Comparison of ENCODE assay signal across 1 cellular context in the genomic region with DNA sequence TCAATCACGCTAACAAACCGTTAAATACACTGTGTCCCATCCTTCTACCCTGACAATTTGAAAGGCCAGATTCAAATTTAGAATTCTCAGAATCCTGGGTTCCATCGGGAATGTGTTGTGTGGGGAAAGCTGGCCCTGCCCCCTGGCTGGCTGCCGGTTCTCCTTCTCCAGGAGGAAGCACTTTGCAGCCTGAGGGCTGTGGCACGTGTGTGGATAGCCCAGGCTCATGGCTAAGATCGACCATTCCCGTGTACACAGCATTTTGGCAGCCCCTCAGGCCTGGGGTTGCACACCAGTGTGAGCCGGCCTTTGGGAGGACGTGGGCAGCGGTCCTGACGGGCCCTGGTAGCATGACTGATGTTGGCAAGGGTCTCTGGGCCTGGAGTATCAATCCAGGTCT.
TF ChIP-seq lines count a peak whose summit lies in the region.

No MANE protein-coding gene starts in this region.

TF ChIP-seq in H1, 55 proteins besides CTCF, POLR2A, EP300 and RAD21:
- TF ChIP-seq E2F6 (IDR thresholded peaks at IDR 0.05) (no peak), TBP (IDR thresholded peaks at IDR 0.05; ENCODE audit: low read depth, low read length) (no peak), CHD2 (IDR thresholded peaks at IDR 0.05; ENCODE audit: low read length) (no peak), RXRA (IDR thresholded peaks at IDR 0.05; ENCODE audit: insufficient read depth, low read depth, low read length) (no peak), CHD7 (IDR thresholded peaks at IDR 0.05; ENCODE audit: insufficient replicate concordance, low read length) (no peak)
TF ChIP-seq in H1: peak in this region for 0.
